ENCODE assay signal across 33 cellular contexts in genomic region chr21:15011967-15012366, GRCh38.
"Had no signal": no experiment of that assay in that cellular context is flagged by ENCODE, and none has a peak within 500 bp of the region (broad histone marks: within the 10 kb centered on the region; RNA-seq: fewer than 3 reads in every experiment).

No MANE protein-coding gene starts in this region.

- H3K4me1 ChIP-seq: breast epithelium had no signal

- H3K9me3 Mint-ChIP-seq: activated CD4-positive, alpha-beta memory T cell treated with anti-CD3 and anti-CD28 coated beads, Interleukin-2, amount 10 ng/mL, durations not matched to agents 7 days and 5 days; activated CD4-positive, alpha-beta T cell treated with anti-CD3 and anti-CD28 coated beads, Interleukin-2, amount 10 ng/mL, durations not matched to agents 7 days and 5 days; activated naive CD4-positive, alpha-beta T cell treated with anti-CD3 and anti-CD28 coated beads, Interleukin-2, amount 10 ng/mL, durations not matched to agents 7 days and 5 days; activated naive CD8-positive, alpha-beta T cell treated with anti-CD3 and anti-CD28 coated beads, Interleukin-2, amount 10 ng/mL, durations not matched to agents 7 days and 5 days; activated T-cell treated with anti-CD3 and anti-CD28 coated beads, Interleukin-2, amount 50 U/mL, for 24 hours; dendritic cell treated with granulocyte-macrophage colony-stimulating factor and Interleukin-4, amounts not matched to agents 40 ng/mL and 50 ng/mL, for 4 days; endodermal cell; T-helper 2 cell treated with Interferon-gamma antibody and Interleukin-4, amounts not matched to agents 5 μg/mL and 100 μg/mL, for 36 hours; WTC11 had no signal

- DNase-seq: activated CD4-positive, alpha-beta memory T cell treated with anti-CD3 and anti-CD28 coated beads, Interleukin-2, amount 10 ng/mL, durations not matched to agents 7 days and 5 days; activated CD4-positive, alpha-beta T cell treated with anti-CD3 and anti-CD28 coated beads for 1 hour; activated CD4-positive, alpha-beta T cell treated with anti-CD3 and anti-CD28 coated beads for 4 hours; activated CD4-positive, alpha-beta T cell treated with anti-CD3 and anti-CD28 coated beads, Interleukin-2, amount 10 ng/mL, durations not matched to agents 7 days and 5 days; activated CD4-positive, alpha-beta T cell treated with anti-CD3 and anti-CD28 coated beads, Interleukin-2, amount 50 U/mL, for 4 hours; activated CD8-positive, alpha-beta memory T cell treated with anti-CD3 and anti-CD28 coated beads, Interleukin-2, amount 50 U/mL, for 48 hours; activated gamma-delta T cell; activated naive CD4-positive, alpha-beta T cell; activated naive CD4-positive, alpha-beta T cell treated with anti-CD3 and anti-CD28 coated beads, Interleukin-2, amount 10 ng/mL, durations not matched to agents 7 days and 5 days; activated naive CD8-positive, alpha-beta T cell treated with anti-CD3 and anti-CD28 coated beads, Interleukin-2, amount 10 ng/mL, durations not matched to agents 7 days and 5 days; activated T-cell treated with anti-CD3 and anti-CD28 coated beads for 4 hours; activated T-cell treated with anti-CD3 and anti-CD28 coated beads, Interleukin-2, amount 50 U/mL, for 24 hours; activated T-cell treated with anti-CD3 and anti-CD28 coated beads, Interleukin-2, amount 50 U/mL, for 72 hours; central memory CD4-positive, alpha-beta T cell; dorsolateral prefrontal cortex; effector memory CD4-positive, alpha-beta T cell; endodermal cell; foreskin keratinocyte; gastrocnemius medialis; glutamatergic neuron; T-helper 1 cell; T-helper 17 cell; T1000 had no signal

- H3K4me3 ChIP-seq: ascending aorta, breast epithelium, cardiac muscle cell, coronary artery, dorsolateral prefrontal cortex, gastrocnemius medialis had no signal

- H3K36me3 ChIP-seq: ascending aorta, breast epithelium, cardiac muscle cell had no signal

- ATAC-seq: activated naive CD4-positive, alpha-beta T cell treated with anti-CD3 and anti-CD28 coated beads, Interleukin-2, amount 50 U/mL, for 72 hours; activated T-cell treated with anti-CD3 and anti-CD28 coated beads, Interleukin-2, amount 50 U/mL, for 72 hours; esophagus mucosa; foreskin keratinocyte; gastrocnemius medialis; T-helper 17 cell; WTC11 had no signal

- H3K27ac Mint-ChIP-seq: activated CD4-positive, alpha-beta memory T cell treated with anti-CD3 and anti-CD28 coated beads, Interleukin-2, amount 10 ng/mL, durations not matched to agents 7 days and 5 days; activated CD4-positive, alpha-beta T cell treated with anti-CD3 and anti-CD28 coated beads, Interleukin-2, amount 10 ng/mL, durations not matched to agents 7 days and 5 days; activated naive CD4-positive, alpha-beta T cell treated with anti-CD3 and anti-CD28 coated beads, Interleukin-2, amount 10 ng/mL, durations not matched to agents 7 days and 5 days; activated naive CD4-positive, alpha-beta T cell treated with anti-CD3 and anti-CD28 coated beads, Interleukin-2, amount 50 U/mL, for 72 hours; activated naive CD8-positive, alpha-beta T cell treated with anti-CD3 and anti-CD28 coated beads, Interleukin-2, amount 10 ng/mL, durations not matched to agents 7 days and 5 days; activated T-cell treated with anti-CD3 and anti-CD28 coated beads, Interleukin-2, amount 50 U/mL, for 24 hours; activated T-cell treated with anti-CD3 and anti-CD28 coated beads, Interleukin-2, amount 50 U/mL, for 72 hours; brain; dendritic cell treated with granulocyte-macrophage colony-stimulating factor and Interleukin-4, amounts not matched to agents 40 ng/mL and 50 ng/mL, for 4 days; endodermal cell; T-helper 17 cell; T-helper 2 cell treated with Interferon-gamma antibody and Interleukin-4, amounts not matched to agents 5 μg/mL and 100 μg/mL, for 36 hours; WTC11 had no signal

- H3K9me3 ChIP-seq: ascending aorta, breast epithelium, gastrocnemius medialis had no signal

- H3K27me3 Mint-ChIP-seq: activated CD4-positive, alpha-beta memory T cell treated with anti-CD3 and anti-CD28 coated beads, Interleukin-2, amount 10 ng/mL, durations not matched to agents 7 days and 5 days; activated CD4-positive, alpha-beta T cell treated with anti-CD3 and anti-CD28 coated beads, Interleukin-2, amount 10 ng/mL, durations not matched to agents 7 days and 5 days; activated naive CD4-positive, alpha-beta T cell treated with anti-CD3 and anti-CD28 coated beads, Interleukin-2, amount 10 ng/mL, durations not matched to agents 7 days and 5 days; activated naive CD8-positive, alpha-beta T cell treated with anti-CD3 and anti-CD28 coated beads, Interleukin-2, amount 10 ng/mL, durations not matched to agents 7 days and 5 days; activated T-cell treated with anti-CD3 and anti-CD28 coated beads, Interleukin-2, amount 50 U/mL, for 24 hours; brain; dendritic cell treated with granulocyte-macrophage colony-stimulating factor and Interleukin-4, amounts not matched to agents 40 ng/mL and 50 ng/mL, for 4 days; T-helper 17 cell had no signal

- H3K36me3 Mint-ChIP-seq: WTC11 had no signal

- H3K4me3 Mint-ChIP-seq: activated CD4-positive, alpha-beta memory T cell treated with anti-CD3 and anti-CD28 coated beads, Interleukin-2, amount 10 ng/mL, durations not matched to agents 7 days and 5 days; activated CD4-positive, alpha-beta T cell treated with anti-CD3 and anti-CD28 coated beads, Interleukin-2, amount 10 ng/mL, durations not matched to agents 7 days and 5 days; activated naive CD4-positive, alpha-beta T cell treated with anti-CD3 and anti-CD28 coated beads, Interleukin-2, amount 10 ng/mL, durations not matched to agents 7 days and 5 days; activated naive CD8-positive, alpha-beta T cell treated with anti-CD3 and anti-CD28 coated beads, Interleukin-2, amount 10 ng/mL, durations not matched to agents 7 days and 5 days; activated T-cell treated with anti-CD3 and anti-CD28 coated beads, Interleukin-2, amount 50 U/mL, for 24 hours; activated T-cell treated with anti-CD3 and anti-CD28 coated beads, Interleukin-2, amount 50 U/mL, for 72 hours; brain; dendritic cell treated with granulocyte-macrophage colony-stimulating factor and Interleukin-4, amounts not matched to agents 40 ng/mL and 50 ng/mL, for 4 days; endodermal cell; T-helper 17 cell; T-helper 2 cell treated with Interferon-gamma antibody and Interleukin-4, amounts not matched to agents 5 μg/mL and 100 μg/mL, for 36 hours; WTC11 had no signal

- H3K4me1 Mint-ChIP-seq: activated CD4-positive, alpha-beta memory T cell treated with anti-CD3 and anti-CD28 coated beads, Interleukin-2, amount 10 ng/mL, durations not matched to agents 7 days and 5 days had no signal

- H3K27me3 ChIP-seq: ascending aorta, breast epithelium, cardiac muscle cell, dorsolateral prefrontal cortex, foreskin keratinocyte, gastrocnemius medialis had no signal

- H3K27ac ChIP-seq: ascending aorta, breast epithelium, cardiac muscle cell, coronary artery, dorsolateral prefrontal cortex, foreskin keratinocyte, gastrocnemius medialis had no signal
